Comparison of ENCODE assay signal across 9 cellular contexts in genomic region chr17:82781894-82782274, GRCh38. TPM values are rescaled to one million over a fixed set of nuclear protein-coding genes. Genes with fewer than 3 reads are reported as not detected.
A peak's percentile ranks its signal among the peaks of the same experiment; 100 is the strongest.
DNase-seq lines count a peak whose midpoint lies in the region; ATAC-seq, FAIRE-seq and TF ChIP-seq lines count a peak whose summit lies in the region.
"Had no signal": no experiment of that assay in that cellular context is flagged by ENCODE, and none has a peak within 500 bp of the region (broad histone marks: within the 10 kb centered on the region; RNA-seq: fewer than 3 reads in every experiment).

No MANE protein-coding gene starts in this region.

- no peaks in the 10 kb centered on the region for H3K9me3 Mint-ChIP-seq in activated T-cell treated with anti-CD3 and anti-CD28 coated beads, Interleukin-2, amount 50 U/mL, for 72 hours

- no peaks in the 10 kb centered on the region for H3K36me3 ChIP-seq in neural cell (ENCODE audit: insufficient read depth, low read length)

- H3K27me3 ChIP-seq in neural cell (ENCODE audit: insufficient read depth, low read depth, low read length), result no peaks in the 10 kb centered on the region

- DNase-seq in KBM-7 (peak; percentile 94), RCC 7860 (ENCODE audit: low spot score) (peak; percentile 40), fibroblast of mammary gland (ENCODE audit: low read depth) (peak; percentile 71)
- peak; percentile 83 to 90 for DNase-seq in activated T-cell treated with anti-CD3 and anti-CD28 coated beads, Interleukin-2, amount 50 U/mL, for 72 hours
- DNase-seq in stimulated activated naive CD4-positive, alpha-beta T cell treated with Interleukin-2 at 50 U/mL for 16 hours (lab: John Stamatoyannopoulos, UW), result peak; percentile 69

- TF ChIP-seq CTCF in GM12801 (IDR thresholded peaks at IDR 0.05; ENCODE audit: extremely low read depth, insufficient read length) (peak; percentile 85), fibroblast of mammary gland (conservative IDR thresholded peaks at IDR 0.05; ENCODE audit: control insufficient read depth, insufficient read depth, low read depth, low read length) (peak; percentile 98), neural cell (IDR thresholded peaks at IDR 0.05; ENCODE audit: poor library complexity, severe bottlenecking) (peak; percentile 83)

- TF ChIP-seq EP300 in neural cell (conservative IDR thresholded peaks at IDR 0.05; ENCODE audit: poor library complexity, severe bottlenecking), result no peak

- H3F3A ChIP-seq in neural cell (ENCODE audit: insufficient read depth, low read length, poor library complexity, severe bottlenecking), result no peaks in the 10 kb centered on the region

- no peaks in the 10 kb centered on the region for H3K9me2 ChIP-seq in neural cell (ENCODE audit: insufficient read depth, low read length)

- in situ Hi-C loops in KBM-7 (cut with MboI; ENCODE audit: low pct_unique_long_range_greater_than_20kb, low sequenced_read_pairs), result no loop called here

- H3K36me3 Mint-ChIP-seq in activated T-cell treated with anti-CD3 and anti-CD28 coated beads, Interleukin-2, amount 50 U/mL, for 72 hours (ENCODE audit: insufficient read depth in 2 of 2), result peaks cover 1 to 3% of the 10 kb centered on the region in 2 donors

- peak; percentile 89 for TF ChIP-seq RAD21 in neural cell (conservative IDR thresholded peaks at IDR 0.05)

- no peaks in the 10 kb centered on the region for H3K9me3 ChIP-seq in neural cell (ENCODE audit: low read length)

- no peak overlapping the region for H3K27ac ChIP-seq in neural cell (ENCODE audit: low read length)

- no peaks in the 10 kb centered on the region for H3K79me2 ChIP-seq in neural cell (replicated peaks; ENCODE audit: insufficient read depth, low read length)

- H2AFZ ChIP-seq in neural cell (ENCODE audit: low read depth, low read length), result no peak overlapping the region

- H3K27ac Mint-ChIP-seq in activated T-cell treated with anti-CD3 and anti-CD28 coated beads, Interleukin-2, amount 50 U/mL, for 72 hours, result no peak overlapping the region

- H3K4me3 ChIP-seq in fibroblast of mammary gland (ENCODE audit: control insufficient read depth, low read depth, low read length) (no peak overlapping the region), neural cell (ENCODE audit: low read length) (no peak overlapping the region)

- no peak overlapping the region for H3K4me3 Mint-ChIP-seq in activated T-cell treated with anti-CD3 and anti-CD28 coated beads, Interleukin-2, amount 50 U/mL, for 72 hours

- no peak overlapping the region for H3K9ac ChIP-seq in neural cell (ENCODE audit: low read length)

- no peaks in the 10 kb centered on the region for H4K20me1 ChIP-seq in neural cell (ENCODE audit: insufficient read depth)

- H3K27me3 Mint-ChIP-seq in activated T-cell treated with anti-CD3 and anti-CD28 coated beads, Interleukin-2, amount 50 U/mL, for 72 hours (ENCODE audit: low read depth), result no peaks in the 10 kb centered on the region

- FAIRE-seq in RCC 7860 (lab: Jason Lieb, UNC), result no peak

- peak; percentile 99 to 100 for ATAC-seq in activated T-cell treated with anti-CD3 and anti-CD28 coated beads, Interleukin-2, amount 50 U/mL, for 72 hours (replicated peaks in 1 of 2)
- ATAC-seq in GM19455 (IDR thresholded peaks at IDR 0.05; ENCODE audit: unreplicated experiment), result no peak

- H3K4me2 ChIP-seq in neural cell (ENCODE audit: low read length), result no peak overlapping the region

- no peaks in the 10 kb centered on the region for H3K4me1 Mint-ChIP-seq in activated T-cell treated with anti-CD3 and anti-CD28 coated beads, Interleukin-2, amount 50 U/mL, for 72 hours (ENCODE audit: low read depth)

TF ChIP-seq in neural cell, 6 proteins besides CTCF, POLR2A, EP300 and RAD21:
- TF ChIP-seq POLR2AphosphoS5 (IDR thresholded peaks at IDR 0.05) (no peak), SMC3 (conservative IDR thresholded peaks at IDR 0.05; ENCODE audit: poor library complexity) (peak; percentile 83), TAF1 (IDR thresholded peaks at IDR 0.05; ENCODE audit: low read depth) (no peak)

RNA-seq across cellular contexts. Expression of gene TBCD, which starts 30.0 kb away (rescaled TPM):
- total RNA-seq in activated T-cell treated with anti-CD3 and anti-CD28 coated beads, Interleukin-2, amount 50 U/mL, for 72 hours, result 100 to 1,000 TPM; 112 to 134 TPM
- 64.8 and 67.2 TPM in 2 replicates for polyA plus RNA-seq in neural cell
- 64.2 and 85.9 TPM in 2 replicates for polyA minus RNA-seq in neural cell

RNA-seq across cellular contexts. Expression of gene FN3K, which starts 46.5 kb away (rescaled TPM):
- 1 to 10 TPM; 3.5 to 4.3 TPM for total RNA-seq in activated T-cell treated with anti-CD3 and anti-CD28 coated beads, Interleukin-2, amount 50 U/mL, for 72 hours
- polyA plus RNA-seq in neural cell, result 6.0 and 8.3 TPM in 2 replicates
- polyA minus RNA-seq in neural cell, result 14.6 and 17.6 TPM in 2 replicates

RNA-seq across cellular contexts. Expression of gene ZNF750, which starts 57.9 kb away (rescaled TPM):
- not detected for total RNA-seq in activated T-cell treated with anti-CD3 and anti-CD28 coated beads, Interleukin-2, amount 50 U/mL, for 72 hours
- polyA plus RNA-seq in neural cell, result not detected in 2 replicates
- not detected in 2 replicates for polyA minus RNA-seq in neural cell
- total RNA-seq: mononuclear cell had no signal

Comparison
In these comparisons a context has a peak if more than half of its experiments do, and no peak if none do; other contexts are left out.
1. DNase-seq: peak in every context shown above with its lines; median percentile 94 in KBM-7; 86 in activated T-cell treated with anti-CD3 and anti-CD28 coated beads, Interleukin-2, amount 50 U/mL, for 72 hours; 71 in fibroblast of mammary gland; 69 in stimulated activated naive CD4-positive, alpha-beta T cell treated with Interleukin-2 at 50 U/mL for 16 hours; 40 in RCC 7860.